36 cellular contexts compared by ENCODE assay signal in the genomic region with DNA sequence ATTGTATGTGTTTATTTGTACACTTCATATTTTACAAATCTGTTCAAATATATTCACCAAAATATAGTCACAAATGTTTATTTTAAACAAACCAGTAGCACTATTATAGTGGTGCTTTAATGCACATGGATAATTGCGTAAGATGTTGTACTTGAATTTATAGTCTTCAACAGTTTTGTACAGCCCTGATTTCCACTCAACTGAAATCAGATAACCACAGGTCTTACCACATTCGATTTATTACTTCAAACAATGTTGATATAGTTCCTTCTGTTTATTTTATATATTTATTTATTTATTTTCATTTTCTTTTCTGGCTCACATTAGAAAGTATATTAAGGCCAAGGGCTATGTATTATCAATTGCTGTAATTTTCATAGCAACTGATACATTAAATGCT.
"Had no signal": no experiment of that assay in that cellular context is flagged by ENCODE, and none has a peak within 500 bp of the region (broad histone marks: within the 10 kb centered on the region; RNA-seq: fewer than 3 reads in every experiment).

No MANE protein-coding gene starts in this region.

- H3K27ac Mint-ChIP-seq: activated CD4-positive, alpha-beta memory T cell treated with anti-CD3 and anti-CD28 coated beads, Interleukin-2, amount 10 ng/mL, durations not matched to agents 7 days and 5 days; activated CD8-positive, alpha-beta memory T cell treated with anti-CD3 and anti-CD28 coated beads, Interleukin-2, amount 10 ng/mL, durations not matched to agents 7 days and 5 days; activated naive CD4-positive, alpha-beta T cell treated with anti-CD3 and anti-CD28 coated beads, Interleukin-2, amount 10 ng/mL, durations not matched to agents 7 days and 5 days; activated naive CD8-positive, alpha-beta T cell; activated naive CD8-positive, alpha-beta T cell treated with anti-CD3 and anti-CD28 coated beads, Interleukin-2, amount 50 U/mL, for 24 hours; T-cell; T-helper 17 cell had no signal

- H3K4me2 ChIP-seq: KMS-11, PC-9 had no signal

- H3K4me1 Mint-ChIP-seq: activated CD4-positive, alpha-beta memory T cell treated with anti-CD3 and anti-CD28 coated beads, Interleukin-2, amount 10 ng/mL, durations not matched to agents 7 days and 5 days; activated CD8-positive, alpha-beta memory T cell treated with anti-CD3 and anti-CD28 coated beads, Interleukin-2, amount 10 ng/mL, durations not matched to agents 7 days and 5 days; activated naive CD4-positive, alpha-beta T cell treated with anti-CD3 and anti-CD28 coated beads, Interleukin-2, amount 10 ng/mL, durations not matched to agents 7 days and 5 days; activated naive CD8-positive, alpha-beta T cell treated with anti-CD3 and anti-CD28 coated beads, Interleukin-2, amount 50 U/mL, for 24 hours; T-cell; T-helper 17 cell had no signal

- H3K27ac ChIP-seq: cardiac muscle cell, KMS-11, PC-9, RWPE1, WERI-Rb-1 had no signal

- ATAC-seq: activated CD8-positive, alpha-beta memory T cell treated with anti-CD3 and anti-CD28 coated beads, Interleukin-2, amount 10 ng/mL, durations not matched to agents 7 days and 5 days; activated naive CD8-positive, alpha-beta T cell treated with anti-CD3 and anti-CD28 coated beads, Interleukin-2, amount 50 U/mL, for 24 hours; Right ventricle myocardium inferior; SK-N-SH treated with all-trans-retinoic acid at 6 μM for 48 hours; T-cell; T-helper 17 cell had no signal

- DNase-seq: activated CD4-positive, alpha-beta memory T cell treated with anti-CD3 and anti-CD28 coated beads, Interleukin-2, amount 10 ng/mL, durations not matched to agents 7 days and 5 days; activated CD4-positive, alpha-beta T cell treated with anti-CD3 and anti-CD28 coated beads for 1 hour; activated CD4-positive, alpha-beta T cell treated with anti-CD3 and anti-CD28 coated beads for 48 hours; activated CD4-positive, CD25-positive, alpha-beta regulatory T cell; activated CD8-positive, alpha-beta memory T cell treated with anti-CD3 and anti-CD28 coated beads for 24 hours; activated CD8-positive, alpha-beta memory T cell treated with anti-CD3 and anti-CD28 coated beads, Interleukin-2, amount 10 ng/mL, durations not matched to agents 7 days and 5 days; activated CD8-positive, alpha-beta memory T cell treated with anti-CD3 and anti-CD28 coated beads, Interleukin-2, amount 50 U/mL, for 48 hours; activated effector memory CD4-positive, alpha-beta T cell treated with Interleukin-2 at 50 U/mL for 16 hours; activated naive CD4-positive, alpha-beta T cell treated with anti-CD3 and anti-CD28 coated beads, Interleukin-2, amount 10 ng/mL, durations not matched to agents 7 days and 5 days; activated naive CD8-positive, alpha-beta T cell treated with anti-CD3 and anti-CD28 coated beads, Interleukin-2, amount 50 U/mL, for 24 hours; activated T-cell treated with anti-CD3 and anti-CD28 coated beads, Interleukin-2, amount 50 U/mL, for 48 hours; amniotic stem cell; aorta; MV-4-11; NCI-H1092; NCI-H1436 treated with DMSO at 0.1 percent for 48 hours; NCI-H1694 treated with DMSO at 0.1 percent for 48 hours; NCI-H2029; NCI-H2107; NCI-H510A; NCI-H526; NCI-H748 treated with DMSO at 0.1 percent for 48 hours; NK-92 treated with Interleukin-12 subunit alpha and Interleukin-12 subunit beta, amount 100 ng/mL, for 24 hours; PC-9; SIG-M5; T-cell; T-helper 17 cell; T-helper 9 cell; WERI-Rb-1 had no signal

- H3K36me3 ChIP-seq: cardiac muscle cell, WERI-Rb-1 had no signal

- H3K9ac ChIP-seq: KMS-11 had no signal

- H3K27me3 Mint-ChIP-seq: activated CD4-positive, alpha-beta memory T cell treated with anti-CD3 and anti-CD28 coated beads, Interleukin-2, amount 10 ng/mL, durations not matched to agents 7 days and 5 days; activated CD8-positive, alpha-beta memory T cell treated with anti-CD3 and anti-CD28 coated beads, Interleukin-2, amount 10 ng/mL, durations not matched to agents 7 days and 5 days; activated naive CD4-positive, alpha-beta T cell treated with anti-CD3 and anti-CD28 coated beads, Interleukin-2, amount 10 ng/mL, durations not matched to agents 7 days and 5 days; activated naive CD8-positive, alpha-beta T cell; activated naive CD8-positive, alpha-beta T cell treated with anti-CD3 and anti-CD28 coated beads, Interleukin-2, amount 50 U/mL, for 24 hours; T-cell; T-helper 17 cell had no signal

- H3K27me3 ChIP-seq: cardiac muscle cell had no signal

- H3K4me3 ChIP-seq: cardiac muscle cell, PC-9 had no signal

- H3K36me3 Mint-ChIP-seq: activated CD8-positive, alpha-beta memory T cell treated with anti-CD3 and anti-CD28 coated beads, Interleukin-2, amount 10 ng/mL, durations not matched to agents 7 days and 5 days; activated naive CD4-positive, alpha-beta T cell treated with anti-CD3 and anti-CD28 coated beads, Interleukin-2, amount 10 ng/mL, durations not matched to agents 7 days and 5 days; activated naive CD8-positive, alpha-beta T cell; T-cell had no signal

- H3K4me3 Mint-ChIP-seq: activated CD4-positive, alpha-beta memory T cell treated with anti-CD3 and anti-CD28 coated beads, Interleukin-2, amount 10 ng/mL, durations not matched to agents 7 days and 5 days; activated CD8-positive, alpha-beta memory T cell treated with anti-CD3 and anti-CD28 coated beads, Interleukin-2, amount 10 ng/mL, durations not matched to agents 7 days and 5 days; activated naive CD4-positive, alpha-beta T cell treated with anti-CD3 and anti-CD28 coated beads, Interleukin-2, amount 10 ng/mL, durations not matched to agents 7 days and 5 days; activated naive CD8-positive, alpha-beta T cell; activated naive CD8-positive, alpha-beta T cell treated with anti-CD3 and anti-CD28 coated beads, Interleukin-2, amount 50 U/mL, for 24 hours; T-cell; T-helper 17 cell had no signal

- FAIRE-seq: RCC 7860 had no signal
